9 cellular contexts compared by ENCODE assay signal in genomic region chr20:52494244-52494643, GRCh38.
DNase-seq lines count a peak whose midpoint lies in the region; ATAC-seq and TF ChIP-seq lines count a peak whose summit lies in the region.
"Had no signal": no experiment of that assay in that cellular context is flagged by ENCODE, and none has a peak within 500 bp of the region (broad histone marks: within the 10 kb centered on the region; RNA-seq: fewer than 3 reads in every experiment).

No MANE protein-coding gene starts in this region.

- no peak overlapping the region for H3K4me3 ChIP-seq in MG63
- no peak overlapping the region for H3K4me3 ChIP-seq in spleen

- H3K27me3 Mint-ChIP-seq in activated CD8-positive, alpha-beta memory T cell treated with anti-CD3 and anti-CD28 coated beads, Interleukin-2, amount 10 ng/mL, durations not matched to agents 7 days and 5 days = peaks cover 4% of the 10 kb centered on the region

- H3K4me1 ChIP-seq in spleen = peaks cover 0 to 9% (median 0%) of the 10 kb centered on the region in 6 donors
- H3K4me1 ChIP-seq: parathyroid adenoma had no signal

- ATAC-seq in activated CD8-positive, alpha-beta memory T cell treated with anti-CD3 and anti-CD28 coated beads, Interleukin-2, amount 10 ng/mL, durations not matched to agents 7 days and 5 days = peak; percentile 45
- ATAC-seq in GM19463 (IDR thresholded peaks at IDR 0.05; ENCODE audit: unreplicated experiment) = no peak
- ATAC-seq in HG02840 (IDR thresholded peaks at IDR 0.05; ENCODE audit: low FRiP score, unreplicated experiment) = no peak

- no peak overlapping the region for H3K27ac ChIP-seq in spleen
- H3K27ac ChIP-seq: parathyroid adenoma had no signal

- DNase-seq in MG63 = peak; percentile 76
- DNase-seq in activated CD8-positive, alpha-beta memory T cell treated with anti-CD3 and anti-CD28 coated beads, Interleukin-2, amount 10 ng/mL, durations not matched to agents 7 days and 5 days = peak; percentile 42
- DNase-seq in glomerular visceral epithelial cell (ENCODE audit: extremely low spot score) = peak; percentile 72
- peak; percentile 16 to 49 for DNase-seq in stimulated activated CD8-positive, alpha-beta memory T cell treated with anti-CD3 and anti-CD28 coated beads, Interleukin-15, amount 100 ng/mL, for 4 hours (ENCODE audit: low read depth in 2 of 2)
- no peak for DNase-seq in spleen
- DNase-seq in SIG-M5 (lab: John Stamatoyannopoulos, UW) = no peak

- H3K9me3 Mint-ChIP-seq in activated CD8-positive, alpha-beta memory T cell treated with anti-CD3 and anti-CD28 coated beads, Interleukin-2, amount 10 ng/mL, durations not matched to agents 7 days and 5 days (ENCODE audit: low read depth) = no peaks in the 10 kb centered on the region

- CTCF ChIA-PET in activated CD8-positive, alpha-beta memory T cell treated with anti-CD3 and anti-CD28 coated beads, Interleukin-2, amount 10 ng/mL, durations not matched to agents 7 days and 5 days (lab: Charles Lee) = interaction anchor here (1.1 kb wide), 1 partner anchor 15 kb away, joined by 3 read pairs; no protein-coding TSS in a partner anchor

- TF ChIP-seq CTCF in spleen (IDR thresholded peaks at IDR 0.05 in 8 of 11, conservative IDR thresholded peaks at IDR 0.05 in 3 of 11) = no peak

- H3K27me3 ChIP-seq in MG63 (no peaks in the 10 kb centered on the region), spleen (replicated peaks in 1 of 7) (peaks cover 0 to 16% (median 0%) of the 10 kb centered on the region in 7 donors)

- H3K4me1 Mint-ChIP-seq in activated CD8-positive, alpha-beta memory T cell treated with anti-CD3 and anti-CD28 coated beads, Interleukin-2, amount 10 ng/mL, durations not matched to agents 7 days and 5 days = peaks cover 5% of the 10 kb centered on the region

- no peak overlapping the region for H3K4me3 Mint-ChIP-seq in activated CD8-positive, alpha-beta memory T cell treated with anti-CD3 and anti-CD28 coated beads, Interleukin-2, amount 10 ng/mL, durations not matched to agents 7 days and 5 days

- H3K36me3 Mint-ChIP-seq in activated CD8-positive, alpha-beta memory T cell treated with anti-CD3 and anti-CD28 coated beads, Interleukin-2, amount 10 ng/mL, durations not matched to agents 7 days and 5 days = no peaks in the 10 kb centered on the region

- WGBS in spleen, 5 donors = 11 to 39% (median 22%) methylated on average over 13 of the region's 13 CpGs

- H3K9me3 ChIP-seq in MG63 (no peaks in the 10 kb centered on the region), spleen (peaks cover 0 to 4% (median 0%) of the 10 kb centered on the region in 8 donors)

- no peak for TF ChIP-seq POLR2A in spleen (IDR thresholded peaks at IDR 0.05)

- H3K27ac Mint-ChIP-seq in activated CD8-positive, alpha-beta memory T cell treated with anti-CD3 and anti-CD28 coated beads, Interleukin-2, amount 10 ng/mL, durations not matched to agents 7 days and 5 days = no peak overlapping the region

- intact Hi-C loops in spleen (cut with DNase I; ENCODE audit: low total_unique reads) = no loop called here

- H3K36me3 ChIP-seq in MG63 = no peaks in the 10 kb centered on the region
- H3K36me3 ChIP-seq in spleen = no peaks in the 10 kb centered on the region

Comparison
In these comparisons a context has a peak if more than half of its experiments do, and no peak if none do; other contexts are left out.
1. DNase-seq: peak in MG63 (single experiment), activated CD8-positive, alpha-beta memory T cell treated with anti-CD3 and anti-CD28 coated beads, Interleukin-2, amount 10 ng/mL, durations not matched to agents 7 days and 5 days (single experiment), glomerular visceral epithelial cell (single experiment) and stimulated activated CD8-positive, alpha-beta memory T cell treated with anti-CD3 and anti-CD28 coated beads, Interleukin-15, amount 100 ng/mL, for 4 hours (2 of 2); none in spleen (single experiment) and SIG-M5 (single experiment).